ENCODE assay signal across 8 cellular contexts in the genomic region with DNA sequence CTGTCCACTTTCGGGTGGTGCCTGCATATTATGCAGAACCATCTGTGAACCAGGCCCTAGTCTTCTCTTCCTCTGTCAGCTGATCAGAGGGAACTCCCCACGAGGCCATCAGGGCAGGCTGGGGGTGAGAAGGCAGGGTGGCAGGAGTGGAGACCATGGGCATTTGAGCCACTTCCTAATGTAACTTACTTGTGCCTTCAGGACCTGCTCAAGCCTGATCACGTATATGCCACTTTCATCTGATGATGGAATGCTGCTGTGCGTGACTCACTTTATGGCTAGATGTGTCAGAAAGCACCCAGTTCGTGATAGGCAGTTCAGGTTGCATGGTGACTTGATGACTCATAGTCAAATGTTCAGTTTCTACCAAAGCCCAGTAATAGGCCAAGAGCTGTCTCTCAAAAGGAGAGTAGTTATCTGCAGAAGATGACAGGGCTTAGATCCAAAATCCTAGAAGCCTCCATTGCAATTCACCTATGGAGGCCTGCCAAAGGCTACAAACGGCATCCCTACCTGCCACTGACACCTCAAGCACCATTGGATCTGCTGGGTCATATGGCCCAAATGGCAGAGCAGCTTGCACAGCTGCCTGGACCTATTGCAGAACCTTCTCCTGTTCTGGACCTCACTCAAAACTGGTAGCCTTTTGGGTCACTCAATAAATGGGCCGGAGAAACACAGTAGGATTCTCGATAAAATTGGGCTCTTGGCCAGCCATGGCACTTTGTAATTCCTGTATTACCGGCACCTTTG.
DNase-seq lines count a peak whose midpoint lies in the region; ATAC-seq, FAIRE-seq and TF ChIP-seq lines count a peak whose summit lies in the region.
"Not testable (repeated sequence)": the region's sequence is repeated elsewhere in the genome, so short reads cannot be mapped to it uniquely, and the experiment has no call there.

No MANE protein-coding gene starts in this region.

- SMC1A ChIA-PET in GM12878 (lab: Charles Lee; ENCODE audit: uncharacterized antibody, unreplicated experiment): interaction anchor here (0.7 to 8.6 kb wide), 17 partner anchors 7 to 838 kb away, joined by 3 to 92 read pairs (median 11); no protein-coding TSS in a partner anchor

- peak; percentile 79 for DNase-seq in GM04504 (ENCODE audit: low read depth)
- peak; percentile 83 for DNase-seq in M059J (ENCODE audit: low read depth)
- DNase-seq in SK-MEL-5 (ENCODE audit: low read depth, low spot score): peak; percentile 24
- peak; percentile 54 for DNase-seq in activated T-cell treated with anti-CD3 and anti-CD28 coated beads for 24 hours (ENCODE audit: low read depth)
- DNase-seq in GM12878 (ENCODE audit: low read depth, low spot score): peak; percentile 91
- DNase-seq in glomerular visceral epithelial cell (ENCODE audit: extremely low spot score): peak; percentile 66
- DNase-seq in stimulated activated CD4-positive, alpha-beta T cell treated with anti-CD3 and anti-CD28 coated beads, Interleukin-12 subunit alpha, Interleukin-12 subunit beta, amount 100 ng/mL, for 24 hours (ENCODE audit: low read depth in 2 of 2): peak; percentile 24 to 41
- not testable (repeated sequence) for DNase-seq in type B pancreatic cell (ENCODE audit: extremely low spot score, unreplicated experiment)

- not testable (repeated sequence) for H3K36me3 ChIP-seq in GM12878 (ENCODE audit: control insufficient read depth in 2 of 2, insufficient read depth in 2 of 2, low read length in 1 of 2)

- TSS peak; percentile 78 for BruUV-seq in GM12878 (replicated peaks; lab: Mats Ljungman, UMichigan)

- H3K27ac ChIP-seq in GM12878 (ENCODE audit: control insufficient read depth, insufficient read depth): peak overlapping the region; percentile 92

- not testable (repeated sequence) for H4K20me1 ChIP-seq in GM12878 (ENCODE audit: control insufficient read depth, insufficient read depth)

- RAD21 ChIA-PET in GM12878 (lab: Charles Lee; ENCODE audit: unreplicated experiment): interaction anchor here (0.5 to 7.5 kb wide), 6 partner anchors 26 to 181 kb away, joined by 6 to 87 read pairs (median 18); no protein-coding TSS in a partner anchor

- H2AFZ ChIP-seq in GM12878 (ENCODE audit: control insufficient read depth, low read depth, low read length): not testable (repeated sequence)

- WGBS in GM12878 (ENCODE audit: insufficient coverage, insufficient replicate concordance, low lambda C conversion rate, missing lambda C conversion rate): 11% methylated on average over 9 of the region's 9 CpGs

- TF ChIP-seq RAD21 in GM12878 (IDR thresholded peaks at IDR 0.05; ENCODE audit: insufficient read depth, low read depth, low read length): not testable (repeated sequence)

- peak overlapping the region; percentile 23 for H3K27ac Mint-ChIP-seq in type B pancreatic cell

- H3K9me3 Mint-ChIP-seq in type B pancreatic cell: not testable (repeated sequence)

- not testable (repeated sequence) for H3K36me3 Mint-ChIP-seq in type B pancreatic cell

- H3K4me3 ChIP-seq in GM12878: not testable (repeated sequence)

- not testable (repeated sequence) for TF ChIP-seq CTCF in GM12878 (IDR thresholded peaks at IDR 0.05 in 2 of 3, conservative IDR thresholded peaks at IDR 0.05 in 1 of 3; ENCODE audit: control insufficient read depth in 2 of 3, extremely low read depth in 1 of 3, insufficient read depth in 1 of 3, low read depth in 3 of 3, low read length in 3 of 3); type B pancreatic cell (conservative IDR thresholded peaks at IDR 0.05)

- not testable (repeated sequence) for H3K79me2 ChIP-seq in GM12878 (ENCODE audit: control insufficient read depth, insufficient read depth, low read length)

- CTCF ChIA-PET in GM12878 (lab: Yijun Ruan, JAX): interaction anchor here (0.6 to 3.0 kb wide), 9 partner anchors 9 to 860 kb away, joined by 3 to 9 read pairs (median 4); no protein-coding TSS in a partner anchor

- not testable (repeated sequence) for TF ChIP-seq POLR2A in GM12878 (IDR thresholded peaks at IDR 0.05; ENCODE audit: low read depth, low read length)

- not testable (repeated sequence) for ATAC-seq in GM12878

- H3K4me1 Mint-ChIP-seq in type B pancreatic cell (ENCODE audit: unreplicated experiment): peaks cover 19% of the 10 kb centered on the region

- not testable (repeated sequence) for H3K4me3 Mint-ChIP-seq in type B pancreatic cell

- TF ChIP-seq EP300 in GM12878 (IDR thresholded peaks at IDR 0.05; ENCODE audit: borderline replicate concordance in 1 of 2, control insufficient read depth in 1 of 2, low read depth in 2 of 2, low read length in 2 of 2): peak; percentile 17 to 33; a peak in 1 of 4 replicates

- H3K9ac ChIP-seq in GM12878 (ENCODE audit: control insufficient read depth, insufficient read depth, low read length): not testable (repeated sequence)

- H3K4me2 ChIP-seq in GM12878 (ENCODE audit: control insufficient read depth, insufficient read depth): peak overlapping the region; percentile 56

- peaks cover 68% of the 10 kb centered on the region for H3K4me1 ChIP-seq in GM12878 (ENCODE audit: control insufficient read depth, insufficient read depth, low read length)

- not testable (repeated sequence) for H3K27me3 Mint-ChIP-seq in type B pancreatic cell

- not testable (repeated sequence) for FAIRE-seq in GM12878 (lab: Jason Lieb, UNC)

- H3K9me3 ChIP-seq in GM12878 (replicated peaks; ENCODE audit: control insufficient read depth, insufficient read depth, low read length): not testable (repeated sequence)

- in situ Hi-C loops in SK-MEL-5 (cut with HindIII; ENCODE audit: low pct_unique_long_range_greater_than_20kb, low sequenced_read_pairs): not testable (repeated sequence)
- in situ Hi-C loops in GM12878 (cut with MboI): loop anchor here (5.0 kb wide), 1 partner anchor 180 kb away; no protein-coding TSS in a partner anchor

- not testable (repeated sequence) for H3K27me3 ChIP-seq in GM12878 (replicated peaks in 1 of 2; ENCODE audit: control insufficient read depth in 2 of 2, insufficient read depth in 2 of 2, low read length in 1 of 2)

- intact Hi-C loops in GM12878 (cut with micrococcal nuclease; ENCODE audit: unreplicated experiment): loop anchor here (10.0 kb wide), 1 partner anchor 842 kb away; no protein-coding TSS in a partner anchor

- POLR2A ChIA-PET in GM12878 (lab: Charles Lee): interaction anchor here (0.6 to 3.3 kb wide), 8 partner anchors 96 to 829 kb away, joined by 3 to 21 read pairs (median 5); no protein-coding TSS in a partner anchor

TF ChIP-seq in GM12878, 131 proteins besides CTCF, POLR2A, EP300 and RAD21 (continues in another document):
- TF ChIP-seq CREM (IDR thresholded peaks at IDR 0.05; ENCODE audit: low read depth) (peak; percentile 89), DPF2 (IDR thresholded peaks at IDR 0.05) (peak; percentile 41), ETV6 (conservative IDR thresholded peaks at IDR 0.05 in 1 of 2, IDR thresholded peaks at IDR 0.05 in 1 of 2; ENCODE audit: borderline replicate concordance in 1 of 2, low read depth in 1 of 2) (peak in 1 of 2 experiments; percentile 24; a peak in 1 of 4 replicates), PBX3 (IDR thresholded peaks at IDR 0.05; ENCODE audit: insufficient replicate concordance, low read depth, low read length) (peak; percentile 52), PAX5 (IDR thresholded peaks at IDR 0.05; ENCODE audit: borderline replicate concordance, low read depth, low read length) (peak; percentile 63; the same call in 1 of the 2 replicates), SRF (IDR thresholded peaks at IDR 0.05; ENCODE audit: low read depth in 2 of 2, low read length in 2 of 2) (0 out of 4 replicates have a peak, but pooled peaks of 1 of the 2 experiments have one; percentile 7), MEF2B (IDR thresholded peaks at IDR 0.05; ENCODE audit: partially characterized antibody, poor library complexity, severe bottlenecking) (peak; percentile 10), ZBED1 (IDR thresholded peaks at IDR 0.05; ENCODE audit: borderline replicate concordance) (peak; percentile 72; the same call in 1 of the 2 replicates), PKNOX1 (IDR thresholded peaks at IDR 0.05) (peak; percentile 91), BCL11A (IDR thresholded peaks at IDR 0.05; ENCODE audit: low read depth, low read length) (peak; percentile 30; the same call in 1 of the 2 replicates), FOXM1 (IDR thresholded peaks at IDR 0.05; ENCODE audit: low read depth, low read length) (peak; percentile 50; the same call in 1 of the 2 replicates), SKIL (IDR thresholded peaks at IDR 0.05; ENCODE audit: low read depth, poor library complexity, severe bottlenecking) (peak; percentile 51)
